Comparison of ENCODE assay signal across 8 cellular contexts in genomic region chr17:40320771-40321501, GRCh38. TPM values are rescaled to one million over a fixed set of nuclear protein-coding genes. Genes with fewer than 3 reads are reported as not detected.
DNase-seq lines count a peak whose midpoint lies in the region; ATAC-seq and TF ChIP-seq lines count a peak whose summit lies in the region.

No MANE protein-coding gene starts in this region.

- TF ChIP-seq CTCF in suprapubic skin (IDR thresholded peaks at IDR 0.05): no peak

- peak overlapping the region; percentile 96 for H3K27ac ChIP-seq in suprapubic skin

- no peak for TF ChIP-seq EP300 in suprapubic skin (IDR thresholded peaks at IDR 0.05)

- H3K36me3 ChIP-seq in suprapubic skin: no peaks in the 10 kb centered on the region

- peaks cover 94% of the 10 kb centered on the region for H3K4me1 ChIP-seq in suprapubic skin

- peaks cover 65% of the 10 kb centered on the region for H3K4me1 Mint-ChIP-seq in activated naive CD4-positive, alpha-beta T cell treated with anti-CD3 and anti-CD28 coated beads, Interleukin-2, amount 50 U/mL, for 24 hours

- H3K27me3 Mint-ChIP-seq in activated naive CD4-positive, alpha-beta T cell treated with anti-CD3 and anti-CD28 coated beads, Interleukin-2, amount 50 U/mL, for 24 hours: no peaks in the 10 kb centered on the region

- peak overlapping the region; percentile 95 for H3K4me3 ChIP-seq in suprapubic skin

- peaks cover 2% of the 10 kb centered on the region for H3K36me3 Mint-ChIP-seq in activated naive CD4-positive, alpha-beta T cell treated with anti-CD3 and anti-CD28 coated beads, Interleukin-2, amount 50 U/mL, for 24 hours

- ATAC-seq in HG02763 (IDR thresholded peaks at IDR 0.05; ENCODE audit: unreplicated experiment) (no peak), GM18858 (IDR thresholded peaks at IDR 0.05; ENCODE audit: unreplicated experiment) (no peak)

- no peaks in the 10 kb centered on the region for H3K27me3 ChIP-seq in suprapubic skin

- DNase-seq in activated CD8-positive, alpha-beta memory T cell treated with anti-CD3 and anti-CD28 coated beads, Interleukin-2, amount 50 U/mL, for 1 hour (ENCODE audit: extremely low read depth): peak; percentile 53
- DNase-seq in activated CD8-positive, alpha-beta memory T cell treated with anti-CD3 and anti-CD28 coated beads for 24 hours: no peak
- DNase-seq in left kidney (ENCODE audit: low read depth, low spot score) (peak; percentile 83), suprapubic skin (ENCODE audit: low spot score in 2 of 2) (peak; percentile 91 to 93), NCI-H446 (lab: John Stamatoyannopoulos, UW) (no peak)

- H3K9me3 Mint-ChIP-seq in activated naive CD4-positive, alpha-beta T cell treated with anti-CD3 and anti-CD28 coated beads, Interleukin-2, amount 50 U/mL, for 24 hours: no peaks in the 10 kb centered on the region

- no peaks in the 10 kb centered on the region for H3K9me3 ChIP-seq in suprapubic skin

- peak overlapping the region; percentile 99 for H3K27ac Mint-ChIP-seq in activated naive CD4-positive, alpha-beta T cell treated with anti-CD3 and anti-CD28 coated beads, Interleukin-2, amount 50 U/mL, for 24 hours

- WGBS in suprapubic skin: 7% methylated on average over 19 of the region's 19 CpGs

- TF ChIP-seq POLR2A in suprapubic skin (IDR thresholded peaks at IDR 0.05): no peak

- peak overlapping the region; percentile 97 for H3K4me3 Mint-ChIP-seq in activated naive CD4-positive, alpha-beta T cell treated with anti-CD3 and anti-CD28 coated beads, Interleukin-2, amount 50 U/mL, for 24 hours

RNA-seq across cellular contexts. Expression of gene RARA, which starts 12.0 kb away (rescaled TPM):
- total RNA-seq in suprapubic skin: 10 to 100 TPM; 19.4 to 32.1 (median 28.3) TPM

RNA-seq across cellular contexts. Expression of gene CDC6, which starts 33.3 kb away (rescaled TPM):
- 1 to 10 TPM; 2.7 to 5.3 (median 3.3) TPM for total RNA-seq in suprapubic skin

RNA-seq across cellular contexts. Expression of gene GJD3, which starts 43.6 kb away (rescaled TPM):
- total RNA-seq in suprapubic skin: 1 to 10 TPM in 1 of 4 donors, not detected in 3; 2.1 TPM

Comparison
In these comparisons a context has a peak if more than half of its experiments do, and no peak if none do; other contexts are left out.
1. DNase-seq: peak in activated CD8-positive, alpha-beta memory T cell treated with anti-CD3 and anti-CD28 coated beads, Interleukin-2, amount 50 U/mL, for 1 hour (single experiment), left kidney (single experiment) and suprapubic skin (2 of 2); none in activated CD8-positive, alpha-beta memory T cell treated with anti-CD3 and anti-CD28 coated beads for 24 hours (single experiment) and NCI-H446 (0 of 2).